ENCODE assay signal across 8 cellular contexts in the genomic region with DNA sequence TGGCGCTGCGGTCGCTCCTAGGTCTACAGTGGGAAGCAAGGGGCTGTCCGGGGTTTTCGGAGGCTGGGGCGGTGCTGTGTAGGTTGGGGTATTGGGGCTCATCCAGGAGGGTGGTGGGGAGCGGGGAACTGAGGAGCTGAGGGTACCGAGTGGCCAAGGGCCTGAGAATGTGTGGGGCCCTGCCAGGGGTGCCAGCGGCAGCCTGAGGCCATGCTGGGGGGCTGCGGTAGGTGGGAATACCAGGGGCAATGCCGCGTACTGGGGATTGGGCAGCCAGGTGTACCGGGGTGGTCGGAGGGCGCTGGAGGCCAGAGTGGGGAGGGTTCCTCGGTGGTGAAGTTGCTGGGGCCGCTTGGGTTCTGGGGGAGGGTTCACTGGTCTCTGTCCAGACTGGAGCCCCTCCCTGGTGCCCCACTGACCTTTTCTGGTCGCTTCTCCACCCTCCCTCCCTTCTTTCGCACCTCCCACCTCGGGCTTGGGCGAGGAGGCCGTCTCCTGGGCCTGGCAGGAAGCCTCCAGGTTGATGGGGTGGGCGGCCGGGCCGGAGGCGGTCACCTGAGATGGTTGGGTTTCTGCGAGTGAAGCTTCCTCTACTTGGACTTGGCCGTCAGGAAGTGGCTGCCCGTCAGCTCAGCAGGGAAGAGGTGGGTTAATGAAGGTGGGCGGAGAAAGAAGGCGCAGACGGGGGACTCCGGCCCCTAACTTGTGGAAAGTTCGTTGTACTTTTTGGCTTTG. TPM values are rescaled to one million over a fixed set of nuclear protein-coding genes. Genes with fewer than 3 reads are reported as not detected.
A peak's percentile ranks its signal among the peaks of the same experiment; 100 is the strongest.
DNase-seq lines count a peak whose midpoint lies in the region; ATAC-seq and TF ChIP-seq lines count a peak whose summit lies in the region.

No MANE protein-coding gene starts in this region.

- H3K4me1 ChIP-seq in right lobe of liver (peaks cover 0 to 8% (median 0%) of the 10 kb centered on the region in 4 donors), thymus (ENCODE audit: control insufficient read depth, insufficient read depth, low read length) (peaks cover 10% of the 10 kb centered on the region)

- peak; percentile 81 for DNase-seq in GM10266 (ENCODE audit: extremely low spot score)
- peak; percentile 33 for DNase-seq in MG63
- peak; percentile 5 for DNase-seq in MCF 10A (ENCODE audit: unreplicated experiment)
- DNase-seq in right lobe of liver = peak in 2 of 3 donors; percentile 60 to 65
- DNase-seq in COR-L47 (lab: John Stamatoyannopoulos, UW) = no peak
- no peak for DNase-seq in HCEC 1CT

- ATAC-seq in GM21423 (IDR thresholded peaks at IDR 0.05; ENCODE audit: unreplicated experiment) = peak; percentile 43
- ATAC-seq in right lobe of liver = peak; percentile 35 to 67 (median 58)

- peaks cover 53% of the 10 kb centered on the region for H3K36me3 Mint-ChIP-seq in MCF 10A (ENCODE audit: insufficient read depth, unreplicated experiment)

- H3K27me3 Mint-ChIP-seq in MCF 10A (ENCODE audit: insufficient read depth, unreplicated experiment) = no peaks in the 10 kb centered on the region

- H3K4me1 Mint-ChIP-seq in MCF 10A (ENCODE audit: insufficient read depth, unreplicated experiment) = peaks cover 9% of the 10 kb centered on the region

- peak overlapping the region; percentile 93 for H3K27ac Mint-ChIP-seq in MCF 10A (ENCODE audit: low read depth, unreplicated experiment)

- no peak for TF ChIP-seq POLR2A in right lobe of liver (IDR thresholded peaks at IDR 0.05)

- H3K9me3 ChIP-seq in MG63 (no peaks in the 10 kb centered on the region; the same call in 1 of the 2 replicates), right lobe of liver (no peaks in the 10 kb centered on the region), thymus (ENCODE audit: control insufficient read depth) (no peaks in the 10 kb centered on the region)

- CTCF ChIA-PET in MCF 10A (lab: Yijun Ruan, JAX) = no interaction called here

- 0% methylated on average over 30 of the region's 34 CpGs for WGBS in right lobe of liver (ENCODE audit: insufficient coverage, low coverage, low lambda C conversion rate, missing lambda C conversion rate)
- WGBS in thymus = 1% methylated on average over 34 of the region's 34 CpGs

- POLR2A ChIA-PET in MCF 10A (lab: Yijun Ruan, JAX) = no interaction called here

- no peaks in the 10 kb centered on the region for H3K27me3 ChIP-seq in MG63
- H3K27me3 ChIP-seq in right lobe of liver = no peaks in the 10 kb centered on the region
- no peaks in the 10 kb centered on the region for H3K27me3 ChIP-seq in thymus (ENCODE audit: control insufficient read depth, insufficient read depth)

- H3K4me3 Mint-ChIP-seq in MCF 10A (ENCODE audit: unreplicated experiment) = peak overlapping the region; percentile 86

- no peaks in the 10 kb centered on the region for H3K9me3 Mint-ChIP-seq in MCF 10A (ENCODE audit: unreplicated experiment)

- H3K36me3 ChIP-seq in MG63 (peaks cover 51% of the 10 kb centered on the region), right lobe of liver (peaks cover 0 to 35% (median 26%) of the 10 kb centered on the region in 4 donors), thymus (ENCODE audit: control insufficient read depth, insufficient read depth) (peaks cover 39% of the 10 kb centered on the region)

- no TSS peak for BruUV-seq in MCF 10A (replicated peaks; lab: Mats Ljungman, UMichigan)

- H3K27ac ChIP-seq in right lobe of liver (peak overlapping the region; percentile 53 to 81 (median 67)), thymus (ENCODE audit: low read depth) (peak overlapping the region; percentile 86)

- H3K4me3 ChIP-seq in MG63 = peak overlapping the region; percentile 97
- peak overlapping the region; percentile 71 to 74 (median 72) for H3K4me3 ChIP-seq in right lobe of liver
- H3K4me3 ChIP-seq in thymus (ENCODE audit: low read length) = peak overlapping the region; percentile 95

- intact Hi-C loops in MCF 10A (cut with micrococcal nuclease) = no loop called here
- intact Hi-C loops in right lobe of liver (cut with DNase I) = no loop called here

- TF ChIP-seq CTCF in GM10266 (IDR thresholded peaks at IDR 0.05; ENCODE audit: control insufficient read depth, insufficient read depth, low read depth, missing control alignments) = no peak
- no peak for TF ChIP-seq CTCF in MCF 10A (IDR thresholded peaks at IDR 0.05; ENCODE audit: unreplicated experiment)
- TF ChIP-seq CTCF in right lobe of liver (IDR thresholded peaks at IDR 0.05) = no peak

RNA-seq across cellular contexts. Expression of gene AKAP17A, which starts 0.9 kb away (rescaled TPM):
- 63.5 and 73.3 TPM in 2 replicates for total RNA-seq in MG63 (2014; rRNA removed; shearing (Covaris generic); ENCODE audit: low replicate concordance)
- total RNA-seq in MCF 10A (2022) (76.2 TPM in 2 replicates), right lobe of liver (10 to 100 TPM; 15.1 to 33.2 (median 24.0) TPM)
- 105 TPM for polyA plus RNA-seq in thymus

RNA-seq across cellular contexts. Expression of gene ASMT, which starts 22.6 kb away (rescaled TPM):
- total RNA-seq in MG63 (2014; rRNA removed; shearing (Covaris generic); ENCODE audit: low replicate concordance) = not detected in 2 replicates
- total RNA-seq in MCF 10A (2022) (not detected in 2 replicates), right lobe of liver (under 1 TPM in 1 of 6 experiments, not detected in 5; 0.13 TPM)
- 0.46 TPM for polyA plus RNA-seq in thymus

RNA-seq across cellular contexts. Expression of gene P2RY8, which starts 55.3 kb away (rescaled TPM):
- not detected in 2 replicates for total RNA-seq in MG63 (2014; rRNA removed; shearing (Covaris generic); ENCODE audit: low replicate concordance)
- not detected in 2 replicates for total RNA-seq in MCF 10A (2022)
- total RNA-seq in right lobe of liver = under 1 TPM; 0.37 to 0.87 (median 0.73) TPM
- polyA plus RNA-seq in thymus = 12.9 TPM

Comparison
In these comparisons a context has a peak if more than half of its experiments do, and no peak if none do; other contexts are left out.
1. DNase-seq: peak in GM10266 (single experiment), MG63 (single experiment), MCF 10A (single experiment) and right lobe of liver (2 of 3); none in COR-L47 (single experiment) and HCEC 1CT (single experiment).
2. Peak in every context shown above with its lines, with median percentiles within 50 percentile points of each other: H3K4me3 ChIP-seq.